In genomic region chr9:75001719-75002421, GRCh38 we compare ENCODE assay signal across 8 cellular contexts. TPM values are rescaled to one million over a fixed set of nuclear protein-coding genes. Genes with fewer than 3 reads are reported as not detected.
DNase-seq lines count a peak whose midpoint lies in the region; ATAC-seq lines count a peak whose summit lies in the region.

No MANE protein-coding gene starts in this region.

- peak; percentile 92 for ATAC-seq in GM19351 (IDR thresholded peaks at IDR 0.05; ENCODE audit: unreplicated experiment)
- peak; percentile 77 for ATAC-seq in HG03196 (IDR thresholded peaks at IDR 0.05; ENCODE audit: unreplicated experiment)
- ATAC-seq in left ventricle myocardium superior = peak; percentile 81

- intact Hi-C loops in left ventricle myocardium superior (cut with micrococcal nuclease) = loop anchor here (2.0 kb wide), 1 partner anchor 227 kb away; no protein-coding TSS in a partner anchor

- no peaks in the 10 kb centered on the region for H3K27me3 ChIP-seq in MG63

- H3K36me3 ChIP-seq in MG63 = no peaks in the 10 kb centered on the region; the same call in 1 of the 2 replicates

- no peak overlapping the region for H3K4me3 ChIP-seq in MG63

- H3K9me3 ChIP-seq in MG63 = no peaks in the 10 kb centered on the region

- DNase-seq in DMS53 (lab: John Stamatoyannopoulos, UW) (peak; percentile 82), NCI-H2227 treated with DMSO at 0.1 percent for 48 hours (lab: John Stamatoyannopoulos, UW) (peak; percentile 29), amniotic stem cell (lab: John Stamatoyannopoulos, UW) (peak; percentile 84), left ventricle myocardium superior (no peak), renal cortical epithelial cell (ENCODE audit: low read depth) (peak; percentile 91), MG63 (no peak)

RNA-seq across cellular contexts. Expression of gene CARNMT1, which starts 26.2 kb away (rescaled TPM):
- 16.4 TPM for total RNA-seq in left ventricle myocardium superior
- 43.4 and 46.4 TPM in 2 replicates for total RNA-seq in renal cortical epithelial cell
- 8.6 and 19.8 TPM in 2 replicates for total RNA-seq in MG63 (2014; rRNA removed; shearing (Covaris generic); ENCODE audit: low replicate concordance)

RNA-seq across cellular contexts. Expression of gene C9orf40, which starts 49.2 kb away (rescaled TPM):
- total RNA-seq in left ventricle myocardium superior (2.3 TPM), renal cortical epithelial cell (3.0 and 3.1 TPM in 2 replicates)
- 6.9 and 9.6 TPM in 2 replicates for total RNA-seq in MG63 (2014; rRNA removed; shearing (Covaris generic); ENCODE audit: low replicate concordance)

Comparison
In these comparisons a context has a peak if more than half of its experiments do, and no peak if none do; other contexts are left out.
1. DNase-seq: peak in DMS53 (single experiment), NCI-H2227 treated with DMSO at 0.1 percent for 48 hours (single experiment), amniotic stem cell (single experiment) and renal cortical epithelial cell (single experiment); none in left ventricle myocardium superior (single experiment) and MG63 (single experiment).
2. Peak in every context shown above with its lines, with median percentiles within 50 percentile points of each other: ATAC-seq.